Comparison of ENCODE assay signal across 1 cellular context in the genomic region with DNA sequence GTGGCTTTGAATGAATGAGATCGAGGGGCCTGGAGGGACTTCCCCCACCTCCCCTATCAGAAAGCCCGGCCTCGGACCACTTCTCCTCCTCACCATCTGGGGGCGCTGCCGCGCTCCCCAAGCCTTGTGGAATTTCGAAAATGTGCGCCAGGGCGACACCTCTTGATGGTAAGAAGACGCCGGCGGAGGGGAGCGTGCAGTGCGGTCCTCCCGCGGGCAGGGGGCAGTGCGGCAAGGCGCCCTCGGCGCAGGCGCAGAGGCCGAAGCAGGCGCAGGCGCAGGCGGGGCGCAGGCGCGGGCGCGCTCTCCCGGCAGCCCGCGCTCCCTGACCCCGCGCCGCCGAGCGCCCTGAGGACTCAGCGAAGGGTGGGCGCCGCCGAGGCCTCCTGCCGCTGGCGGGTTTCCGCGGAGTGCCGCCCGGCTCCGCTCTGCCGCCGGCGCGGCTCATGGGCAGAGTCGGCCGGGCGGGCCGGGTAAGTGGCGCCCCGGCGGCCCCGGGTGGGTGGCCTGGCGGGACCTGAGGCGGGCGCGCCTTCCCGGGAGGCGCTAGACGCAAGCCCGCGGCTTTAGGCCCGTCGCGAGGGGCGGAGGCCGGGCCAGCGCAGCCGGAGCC.
TF ChIP-seq lines count a peak whose summit lies in the region.

A gene with protein sequence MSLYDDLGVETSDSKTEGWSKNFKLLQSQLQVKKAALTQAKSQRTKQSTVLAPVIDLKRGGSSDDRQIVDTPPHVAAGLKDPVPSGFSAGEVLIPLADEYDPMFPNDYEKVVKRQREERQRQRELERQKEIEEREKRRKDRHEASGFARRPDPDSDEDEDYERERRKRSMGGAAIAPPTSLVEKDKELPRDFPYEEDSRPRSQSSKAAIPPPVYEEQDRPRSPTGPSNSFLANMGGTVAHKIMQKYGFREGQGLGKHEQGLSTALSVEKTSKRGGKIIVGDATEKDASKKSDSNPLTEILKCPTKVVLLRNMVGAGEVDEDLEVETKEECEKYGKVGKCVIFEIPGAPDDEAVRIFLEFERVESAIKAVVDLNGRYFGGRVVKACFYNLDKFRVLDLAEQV (plus strand): TSS at position 314 of the 613 bp plus-strand sequence. CDS start 8,032 bp downstream, outside the sequence.

TF ChIP-seq in K562, 482 proteins besides CTCF, POLR2A, EP300 and RAD21 (continued from another document and continues in another):
- TF ChIP-seq, protein P1, sequence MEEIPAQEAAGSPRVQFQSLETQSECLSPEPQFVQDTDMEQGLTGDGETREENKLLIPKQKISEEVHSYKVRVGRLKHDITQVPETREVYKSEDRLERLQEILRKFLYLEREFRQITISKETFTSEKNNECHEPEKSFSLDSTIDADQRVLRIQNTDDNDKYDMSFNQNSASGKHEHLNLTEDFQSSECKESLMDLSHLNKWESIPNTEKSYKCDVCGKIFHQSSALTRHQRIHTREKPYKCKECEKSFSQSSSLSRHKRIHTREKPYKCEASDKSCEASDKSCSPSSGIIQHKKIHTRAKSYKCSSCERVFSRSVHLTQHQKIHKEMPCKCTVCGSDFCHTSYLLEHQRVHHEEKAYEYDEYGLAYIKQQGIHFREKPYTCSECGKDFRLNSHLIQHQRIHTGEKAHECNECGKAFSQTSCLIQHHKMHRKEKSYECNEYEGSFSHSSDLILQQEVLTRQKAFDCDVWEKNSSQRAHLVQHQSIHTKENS (CRISPR knock-in tag; IDR thresholded peaks at IDR 0.05), result no peak
- TF ChIP-seq RAD51 (IDR thresholded peaks at IDR 0.05; ENCODE audit: borderline replicate concordance, low read depth) (no peak), ELF2 (CRISPR knock-in tag; IDR thresholded peaks at IDR 0.05) (no peak), KLF16 (IDR thresholded peaks at IDR 0.05) (peak; percentile 84), NR3C1 (CRISPR knock-in tag; IDR thresholded peaks at IDR 0.05) (no peak), NRF1 (conservative IDR thresholded peaks at IDR 0.05 in 1 of 2, IDR thresholded peaks at IDR 0.05 in 1 of 2) (peak; percentile 94 to 96), ZNF77 (CRISPR knock-in tag; IDR thresholded peaks at IDR 0.05) (no peak), RBM39 (optimal IDR thresholded peaks at IDR 0.05; ENCODE audit: low read depth, low read length) (peak; percentile 87), JUND (IDR thresholded peaks at IDR 0.05; ENCODE audit: borderline replicate concordance, low read depth, low read length) (peak; percentile 46; the same call in 1 of the 2 replicates), JUND (tag; IDR thresholded peaks at IDR 0.05; ENCODE audit: borderline replicate concordance, low read depth, low read length) (no peak), SP2 (IDR thresholded peaks at IDR 0.05; ENCODE audit: extremely low read depth, low read depth, low read length, poor library complexity, severe bottlenecking) (peak; percentile 59), SMAD1 (IDR thresholded peaks at IDR 0.05; ENCODE audit: low read depth, low read length, partially characterized antibody) (peak; percentile 30), SNIP1 (IDR thresholded peaks at IDR 0.05; ENCODE audit: low read depth) (0 out of 2 replicates have a peak, but pooled peaks have one; percentile 8), ESRRB (CRISPR knock-in tag; IDR thresholded peaks at IDR 0.05; ENCODE audit: borderline replicate concordance) (no peak), CC2D1A (IDR thresholded peaks at IDR 0.05) (peak; percentile 93), STAG1 (CRISPR knock-in tag; IDR thresholded peaks at IDR 0.05; ENCODE audit: borderline replicate concordance) (peak; percentile 60; the same call in 1 of the 2 replicates)
- TF ChIP-seq, protein P2, sequence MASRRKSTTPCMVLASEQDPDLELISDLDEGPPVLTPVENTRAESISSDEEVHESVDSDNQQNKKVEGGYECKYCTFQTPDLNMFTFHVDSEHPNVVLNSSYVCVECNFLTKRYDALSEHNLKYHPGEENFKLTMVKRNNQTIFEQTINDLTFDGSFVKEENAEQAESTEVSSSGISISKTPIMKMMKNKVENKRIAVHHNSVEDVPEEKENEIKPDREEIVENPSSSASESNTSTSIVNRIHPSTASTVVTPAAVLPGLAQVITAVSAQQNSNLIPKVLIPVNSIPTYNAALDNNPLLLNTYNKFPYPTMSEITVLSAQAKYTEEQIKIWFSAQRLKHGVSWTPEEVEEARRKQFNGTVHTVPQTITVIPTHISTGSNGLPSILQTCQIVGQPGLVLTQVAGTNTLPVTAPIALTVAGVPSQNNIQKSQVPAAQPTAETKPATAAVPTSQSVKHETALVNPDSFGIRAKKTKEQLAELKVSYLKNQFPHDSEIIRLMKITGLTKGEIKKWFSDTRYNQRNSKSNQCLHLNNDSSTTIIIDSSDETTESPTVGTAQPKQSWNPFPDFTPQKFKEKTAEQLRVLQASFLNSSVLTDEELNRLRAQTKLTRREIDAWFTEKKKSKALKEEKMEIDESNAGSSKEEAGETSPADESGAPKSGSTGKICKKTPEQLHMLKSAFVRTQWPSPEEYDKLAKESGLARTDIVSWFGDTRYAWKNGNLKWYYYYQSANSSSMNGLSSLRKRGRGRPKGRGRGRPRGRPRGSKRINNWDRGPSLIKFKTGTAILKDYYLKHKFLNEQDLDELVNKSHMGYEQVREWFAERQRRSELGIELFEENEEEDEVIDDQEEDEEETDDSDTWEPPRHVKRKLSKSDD (conservative IDR thresholded peaks at IDR 0.05; ENCODE audit: low read length), result peak; percentile 52; the same call in 1 of the 2 replicates
- TF ChIP-seq, protein P3, sequence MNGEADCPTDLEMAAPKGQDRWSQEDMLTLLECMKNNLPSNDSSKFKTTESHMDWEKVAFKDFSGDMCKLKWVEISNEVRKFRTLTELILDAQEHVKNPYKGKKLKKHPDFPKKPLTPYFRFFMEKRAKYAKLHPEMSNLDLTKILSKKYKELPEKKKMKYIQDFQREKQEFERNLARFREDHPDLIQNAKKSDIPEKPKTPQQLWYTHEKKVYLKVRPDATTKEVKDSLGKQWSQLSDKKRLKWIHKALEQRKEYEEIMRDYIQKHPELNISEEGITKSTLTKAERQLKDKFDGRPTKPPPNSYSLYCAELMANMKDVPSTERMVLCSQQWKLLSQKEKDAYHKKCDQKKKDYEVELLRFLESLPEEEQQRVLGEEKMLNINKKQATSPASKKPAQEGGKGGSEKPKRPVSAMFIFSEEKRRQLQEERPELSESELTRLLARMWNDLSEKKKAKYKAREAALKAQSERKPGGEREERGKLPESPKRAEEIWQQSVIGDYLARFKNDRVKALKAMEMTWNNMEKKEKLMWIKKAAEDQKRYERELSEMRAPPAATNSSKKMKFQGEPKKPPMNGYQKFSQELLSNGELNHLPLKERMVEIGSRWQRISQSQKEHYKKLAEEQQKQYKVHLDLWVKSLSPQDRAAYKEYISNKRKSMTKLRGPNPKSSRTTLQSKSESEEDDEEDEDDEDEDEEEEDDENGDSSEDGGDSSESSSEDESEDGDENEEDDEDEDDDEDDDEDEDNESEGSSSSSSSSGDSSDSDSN (IDR thresholded peaks at IDR 0.05; ENCODE audit: borderline replicate concordance in 1 of 2, low read depth in 2 of 2, low read length in 2 of 2), result peak; percentile 98
- TF ChIP-seq, protein P4, sequence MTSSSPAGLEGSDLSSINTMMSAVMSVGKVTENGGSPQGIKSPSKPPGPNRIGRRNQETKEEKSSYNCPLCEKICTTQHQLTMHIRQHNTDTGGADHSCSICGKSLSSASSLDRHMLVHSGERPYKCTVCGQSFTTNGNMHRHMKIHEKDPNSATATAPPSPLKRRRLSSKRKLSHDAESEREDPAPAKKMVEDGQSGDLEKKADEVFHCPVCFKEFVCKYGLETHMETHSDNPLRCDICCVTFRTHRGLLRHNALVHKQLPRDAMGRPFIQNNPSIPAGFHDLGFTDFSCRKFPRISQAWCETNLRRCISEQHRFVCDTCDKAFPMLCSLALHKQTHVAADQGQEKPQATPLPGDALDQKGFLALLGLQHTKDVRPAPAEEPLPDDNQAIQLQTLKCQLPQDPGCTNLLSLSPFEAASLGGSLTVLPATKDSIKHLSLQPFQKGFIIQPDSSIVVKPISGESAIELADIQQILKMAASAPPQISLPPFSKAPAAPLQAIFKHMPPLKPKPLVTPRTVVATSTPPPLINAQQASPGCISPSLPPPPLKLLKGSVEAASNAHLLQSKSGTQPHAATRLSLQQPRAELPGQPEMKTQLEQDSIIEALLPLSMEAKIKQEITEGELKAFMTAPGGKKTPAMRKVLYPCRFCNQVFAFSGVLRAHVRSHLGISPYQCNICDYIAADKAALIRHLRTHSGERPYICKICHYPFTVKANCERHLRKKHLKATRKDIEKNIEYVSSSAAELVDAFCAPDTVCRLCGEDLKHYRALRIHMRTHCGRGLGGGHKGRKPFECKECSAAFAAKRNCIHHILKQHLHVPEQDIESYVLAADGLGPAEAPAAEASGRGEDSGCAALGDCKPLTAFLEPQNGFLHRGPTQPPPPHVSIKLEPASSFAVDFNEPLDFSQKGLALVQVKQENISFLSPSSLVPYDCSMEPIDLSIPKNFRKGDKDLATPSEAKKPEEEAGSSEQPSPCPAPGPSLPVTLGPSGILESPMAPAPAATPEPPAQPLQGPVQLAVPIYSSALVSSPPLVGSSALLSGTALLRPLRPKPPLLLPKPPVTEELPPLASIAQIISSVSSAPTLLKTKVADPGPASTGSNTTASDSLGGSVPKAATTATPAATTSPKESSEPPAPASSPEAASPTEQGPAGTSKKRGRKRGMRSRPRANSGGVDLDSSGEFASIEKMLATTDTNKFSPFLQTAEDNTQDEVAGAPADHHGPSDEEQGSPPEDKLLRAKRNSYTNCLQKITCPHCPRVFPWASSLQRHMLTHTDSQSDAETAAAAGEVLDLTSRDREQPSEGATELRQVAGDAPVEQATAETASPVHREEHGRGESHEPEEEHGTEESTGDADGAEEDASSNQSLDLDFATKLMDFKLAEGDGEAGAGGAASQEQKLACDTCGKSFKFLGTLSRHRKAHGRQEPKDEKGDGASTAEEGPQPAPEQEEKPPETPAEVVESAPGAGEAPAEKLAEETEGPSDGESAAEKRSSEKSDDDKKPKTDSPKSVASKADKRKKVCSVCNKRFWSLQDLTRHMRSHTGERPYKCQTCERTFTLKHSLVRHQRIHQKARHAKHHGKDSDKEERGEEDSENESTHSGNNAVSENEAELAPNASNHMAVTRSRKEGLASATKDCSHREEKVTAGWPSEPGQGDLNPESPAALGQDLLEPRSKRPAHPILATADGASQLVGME (CRISPR knock-in tag; IDR thresholded peaks at IDR 0.05), result no peak
- TF ChIP-seq, protein P5, sequence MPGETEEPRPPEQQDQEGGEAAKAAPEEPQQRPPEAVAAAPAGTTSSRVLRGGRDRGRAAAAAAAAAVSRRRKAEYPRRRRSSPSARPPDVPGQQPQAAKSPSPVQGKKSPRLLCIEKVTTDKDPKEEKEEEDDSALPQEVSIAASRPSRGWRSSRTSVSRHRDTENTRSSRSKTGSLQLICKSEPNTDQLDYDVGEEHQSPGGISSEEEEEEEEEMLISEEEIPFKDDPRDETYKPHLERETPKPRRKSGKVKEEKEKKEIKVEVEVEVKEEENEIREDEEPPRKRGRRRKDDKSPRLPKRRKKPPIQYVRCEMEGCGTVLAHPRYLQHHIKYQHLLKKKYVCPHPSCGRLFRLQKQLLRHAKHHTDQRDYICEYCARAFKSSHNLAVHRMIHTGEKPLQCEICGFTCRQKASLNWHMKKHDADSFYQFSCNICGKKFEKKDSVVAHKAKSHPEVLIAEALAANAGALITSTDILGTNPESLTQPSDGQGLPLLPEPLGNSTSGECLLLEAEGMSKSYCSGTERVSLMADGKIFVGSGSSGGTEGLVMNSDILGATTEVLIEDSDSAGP (CRISPR knock-in tag; IDR thresholded peaks at IDR 0.05), result no peak
- TF ChIP-seq, protein P6, sequence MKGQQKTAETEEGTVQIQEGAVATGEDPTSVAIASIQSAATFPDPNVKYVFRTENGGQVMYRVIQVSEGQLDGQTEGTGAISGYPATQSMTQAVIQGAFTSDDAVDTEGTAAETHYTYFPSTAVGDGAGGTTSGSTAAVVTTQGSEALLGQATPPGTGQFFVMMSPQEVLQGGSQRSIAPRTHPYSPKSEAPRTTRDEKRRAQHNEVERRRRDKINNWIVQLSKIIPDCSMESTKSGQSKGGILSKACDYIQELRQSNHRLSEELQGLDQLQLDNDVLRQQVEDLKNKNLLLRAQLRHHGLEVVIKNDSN (CRISPR knock-in tag; IDR thresholded peaks at IDR 0.05), result no peak
- TF ChIP-seq, protein P7, sequence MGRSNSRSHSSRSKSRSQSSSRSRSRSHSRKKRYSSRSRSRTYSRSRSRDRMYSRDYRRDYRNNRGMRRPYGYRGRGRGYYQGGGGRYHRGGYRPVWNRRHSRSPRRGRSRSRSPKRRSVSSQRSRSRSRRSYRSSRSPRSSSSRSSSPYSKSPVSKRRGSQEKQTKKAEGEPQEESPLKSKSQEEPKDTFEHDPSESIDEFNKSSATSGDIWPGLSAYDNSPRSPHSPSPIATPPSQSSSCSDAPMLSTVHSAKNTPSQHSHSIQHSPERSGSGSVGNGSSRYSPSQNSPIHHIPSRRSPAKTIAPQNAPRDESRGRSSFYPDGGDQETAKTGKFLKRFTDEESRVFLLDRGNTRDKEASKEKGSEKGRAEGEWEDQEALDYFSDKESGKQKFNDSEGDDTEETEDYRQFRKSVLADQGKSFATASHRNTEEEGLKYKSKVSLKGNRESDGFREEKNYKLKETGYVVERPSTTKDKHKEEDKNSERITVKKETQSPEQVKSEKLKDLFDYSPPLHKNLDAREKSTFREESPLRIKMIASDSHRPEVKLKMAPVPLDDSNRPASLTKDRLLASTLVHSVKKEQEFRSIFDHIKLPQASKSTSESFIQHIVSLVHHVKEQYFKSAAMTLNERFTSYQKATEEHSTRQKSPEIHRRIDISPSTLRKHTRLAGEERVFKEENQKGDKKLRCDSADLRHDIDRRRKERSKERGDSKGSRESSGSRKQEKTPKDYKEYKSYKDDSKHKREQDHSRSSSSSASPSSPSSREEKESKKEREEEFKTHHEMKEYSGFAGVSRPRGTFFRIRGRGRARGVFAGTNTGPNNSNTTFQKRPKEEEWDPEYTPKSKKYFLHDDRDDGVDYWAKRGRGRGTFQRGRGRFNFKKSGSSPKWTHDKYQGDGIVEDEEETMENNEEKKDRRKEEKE (IDR thresholded peaks at IDR 0.05; ENCODE audit: borderline replicate concordance in 1 of 2, control insufficient read depth in 1 of 2, low read depth in 2 of 2, low read length in 1 of 2), result 0 out of 4 replicates have a peak, but pooled peaks of 1 of the 2 experiments have one; percentile 59
- TF ChIP-seq, protein P8, sequence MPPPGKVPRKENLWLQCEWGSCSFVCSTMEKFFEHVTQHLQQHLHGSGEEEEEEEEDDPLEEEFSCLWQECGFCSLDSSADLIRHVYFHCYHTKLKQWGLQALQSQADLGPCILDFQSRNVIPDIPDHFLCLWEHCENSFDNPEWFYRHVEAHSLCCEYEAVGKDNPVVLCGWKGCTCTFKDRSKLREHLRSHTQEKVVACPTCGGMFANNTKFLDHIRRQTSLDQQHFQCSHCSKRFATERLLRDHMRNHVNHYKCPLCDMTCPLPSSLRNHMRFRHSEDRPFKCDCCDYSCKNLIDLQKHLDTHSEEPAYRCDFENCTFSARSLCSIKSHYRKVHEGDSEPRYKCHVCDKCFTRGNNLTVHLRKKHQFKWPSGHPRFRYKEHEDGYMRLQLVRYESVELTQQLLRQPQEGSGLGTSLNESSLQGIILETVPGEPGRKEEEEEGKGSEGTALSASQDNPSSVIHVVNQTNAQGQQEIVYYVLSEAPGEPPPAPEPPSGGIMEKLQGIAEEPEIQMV (tag; conservative IDR thresholded peaks at IDR 0.05; ENCODE audit: low read depth), result no peak
- TF ChIP-seq, protein P9, sequence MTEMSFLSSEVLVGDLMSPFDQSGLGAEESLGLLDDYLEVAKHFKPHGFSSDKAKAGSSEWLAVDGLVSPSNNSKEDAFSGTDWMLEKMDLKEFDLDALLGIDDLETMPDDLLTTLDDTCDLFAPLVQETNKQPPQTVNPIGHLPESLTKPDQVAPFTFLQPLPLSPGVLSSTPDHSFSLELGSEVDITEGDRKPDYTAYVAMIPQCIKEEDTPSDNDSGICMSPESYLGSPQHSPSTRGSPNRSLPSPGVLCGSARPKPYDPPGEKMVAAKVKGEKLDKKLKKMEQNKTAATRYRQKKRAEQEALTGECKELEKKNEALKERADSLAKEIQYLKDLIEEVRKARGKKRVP (CRISPR knock-in tag; IDR thresholded peaks at IDR 0.05), result no peak
- TF ChIP-seq, protein P10, sequence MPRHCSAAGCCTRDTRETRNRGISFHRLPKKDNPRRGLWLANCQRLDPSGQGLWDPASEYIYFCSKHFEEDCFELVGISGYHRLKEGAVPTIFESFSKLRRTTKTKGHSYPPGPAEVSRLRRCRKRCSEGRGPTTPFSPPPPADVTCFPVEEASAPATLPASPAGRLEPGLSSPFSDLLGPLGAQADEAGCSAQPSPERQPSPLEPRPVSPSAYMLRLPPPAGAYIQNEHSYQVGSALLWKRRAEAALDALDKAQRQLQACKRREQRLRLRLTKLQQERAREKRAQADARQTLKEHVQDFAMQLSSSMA (CRISPR knock-in tag; IDR thresholded peaks at IDR 0.05), result no peak
